11 cellular contexts compared by ENCODE assay signal in the genomic region with DNA sequence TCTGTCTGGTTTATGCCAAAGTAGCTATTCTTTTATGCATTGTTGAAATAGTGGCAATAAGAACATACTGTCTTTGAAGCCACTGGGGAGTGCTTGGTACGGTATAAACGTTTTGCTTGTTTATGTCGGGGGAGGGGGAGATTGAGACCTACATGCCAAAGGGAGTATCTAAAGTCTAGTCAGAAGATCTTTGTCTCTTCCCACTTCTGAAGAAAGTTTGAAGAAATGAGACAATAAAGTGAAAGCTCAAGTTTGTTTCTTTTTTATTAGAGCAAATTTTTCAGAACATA. TPM values are rescaled to one million over a fixed set of nuclear protein-coding genes. Genes with fewer than 3 reads are reported as not detected.
DNase-seq lines count a peak whose midpoint lies in the region; ATAC-seq and TF ChIP-seq lines count a peak whose summit lies in the region.
"Had no signal": no experiment of that assay in that cellular context is flagged by ENCODE, and none has a peak within 500 bp of the region (broad histone marks: within the 10 kb centered on the region; RNA-seq: fewer than 3 reads in every experiment).

No MANE protein-coding gene starts in this region.

- H3K4me3 Mint-ChIP-seq in T-helper 17 cell (peak overlapping the region; percentile 85), progenitor cell of endocrine pancreas (ENCODE audit: low read depth) (no peak overlapping the region)

- peak; percentile 15 for DNase-seq in COLO829 (ENCODE audit: low spot score)
- no peak for DNase-seq in T-helper 17 cell
- DNase-seq in fibroblast of villous mesenchyme (ENCODE audit: low read depth): no peak
- DNase-seq in progenitor cell of endocrine pancreas (ENCODE audit: low spot score, unreplicated experiment): no peak
- DNase-seq in NCI-H748 treated with DMSO at 0.1 percent for 48 hours (lab: John Stamatoyannopoulos, UW): no peak
- DNase-seq in NCI-H146 (lab: John Stamatoyannopoulos, UW): no peak
- DNase-seq in UCSD-AML1 (lab: John Stamatoyannopoulos, UW; ENCODE audit: unreplicated experiment): no peak
- DNase-seq: DMS53; NCI-H2081 treated with DMSO at 0.1 percent for 48 hours; stimulated activated CD4-positive, alpha-beta T cell treated with anti-CD3 and anti-CD28 coated beads, Interleukin-1b, Interleukin-23, amount 100 ng/mL, for 48 hours had no signal

- peaks cover 5% of the 10 kb centered on the region for H3K36me3 Mint-ChIP-seq in T-helper 17 cell (ENCODE audit: low read depth)
- H3K36me3 Mint-ChIP-seq in progenitor cell of endocrine pancreas (ENCODE audit: insufficient read depth): peaks cover 39% of the 10 kb centered on the region

- H3K27ac Mint-ChIP-seq in T-helper 17 cell (peak overlapping the region; percentile 93), progenitor cell of endocrine pancreas (peak overlapping the region; percentile 35)

- H3K27me3 Mint-ChIP-seq in T-helper 17 cell (no peaks in the 10 kb centered on the region), progenitor cell of endocrine pancreas (no peaks in the 10 kb centered on the region)

- no peaks in the 10 kb centered on the region for H3K9me3 ChIP-seq in T-helper 17 cell (ENCODE audit: control insufficient read depth, low read length, poor library complexity, severe bottlenecking)

- H3K4me1 Mint-ChIP-seq in T-helper 17 cell: peaks cover 49% of the 10 kb centered on the region
- peaks cover 41% of the 10 kb centered on the region for H3K4me1 Mint-ChIP-seq in progenitor cell of endocrine pancreas (ENCODE audit: low read depth)

- ATAC-seq in T-helper 17 cell: peak; percentile 29

- H3K4me3 ChIP-seq in fibroblast of villous mesenchyme (ENCODE audit: low read depth, low read length): peak overlapping the region; percentile 13

- H3K9me3 Mint-ChIP-seq in progenitor cell of endocrine pancreas (ENCODE audit: low read depth): no peaks in the 10 kb centered on the region

- TF ChIP-seq CTCF in fibroblast of villous mesenchyme (IDR thresholded peaks at IDR 0.05; ENCODE audit: insufficient read depth, low read depth, low read length) (no peak), progenitor cell of endocrine pancreas (IDR thresholded peaks at IDR 0.05; ENCODE audit: unreplicated experiment) (no peak)

RNA-seq across cellular contexts. Expression of gene AKIRIN1, which starts 6.8 kb away (rescaled TPM):
- total RNA-seq in T-helper 17 cell (10 to 100 TPM; 74.2 to 82.1 TPM), fibroblast of villous mesenchyme (44.1 and 69.5 TPM in 2 replicates), progenitor cell of endocrine pancreas (96.1 and 96.2 TPM in 2 replicates)

RNA-seq across cellular contexts. Expression of gene NDUFS5, which starts 28.3 kb away (rescaled TPM):
- total RNA-seq in T-helper 17 cell: 10 to 100 TPM; 86.6 to 94.0 TPM
- 285 and 325 TPM in 2 replicates for total RNA-seq in fibroblast of villous mesenchyme
- 208 and 221 TPM in 2 replicates for total RNA-seq in progenitor cell of endocrine pancreas

RNA-seq across cellular contexts. Expression of gene RHBDL2, which starts 56.2 kb away (rescaled TPM):
- total RNA-seq in T-helper 17 cell: not detected
- 0.97 and 1.7 TPM in 2 replicates for total RNA-seq in fibroblast of villous mesenchyme
- total RNA-seq in progenitor cell of endocrine pancreas: not detected in 2 replicates
- total RNA-seq: kidney epithelial cell had no signal
